10 cellular contexts compared by ENCODE assay signal in genomic region chr4:186726150-186726439, GRCh38. TPM values are rescaled to one million over a fixed set of nuclear protein-coding genes. Genes with fewer than 3 reads are reported as not detected.
A peak's percentile ranks its signal among the peaks of the same experiment; 100 is the strongest.
DNase-seq lines count a peak whose midpoint lies in the region; ATAC-seq and TF ChIP-seq lines count a peak whose summit lies in the region.
"Had no signal": no experiment of that assay in that cellular context is flagged by ENCODE, and none has a peak within 500 bp of the region (broad histone marks: within the 10 kb centered on the region; RNA-seq: fewer than 3 reads in every experiment).

No MANE protein-coding gene starts in this region.

- peak overlapping the region; percentile 38 for H3K4me3 Mint-ChIP-seq in activated T-cell treated with anti-CD3 and anti-CD28 coated beads, Interleukin-2, amount 50 U/mL, for 24 hours
- H3K4me3 Mint-ChIP-seq in natural killer cell, result no peak overlapping the region

- H3K27me3 Mint-ChIP-seq in activated T-cell treated with anti-CD3 and anti-CD28 coated beads, Interleukin-2, amount 50 U/mL, for 24 hours, result peaks cover 71% of the 10 kb centered on the region
- peaks cover 31 to 35% of the 10 kb centered on the region in 2 donors for H3K27me3 Mint-ChIP-seq in natural killer cell (ENCODE audit: low read depth in 2 of 2)

- peaks cover 4% of the 10 kb centered on the region for H3K9me3 Mint-ChIP-seq in activated T-cell treated with anti-CD3 and anti-CD28 coated beads, Interleukin-2, amount 50 U/mL, for 24 hours
- H3K9me3 Mint-ChIP-seq in natural killer cell, result peaks cover 0 to 3% of the 10 kb centered on the region in 2 donors

- WGBS in urinary bladder, result under 1% methylated on average over 21 of the region's 21 CpGs

- H3K27ac ChIP-seq in cingulate gyrus (ENCODE audit: low read depth, low read length) (peak overlapping the region; percentile 69), urinary bladder (ENCODE audit: low read depth) (peak overlapping the region; percentile 79)

- H3K36me3 ChIP-seq in urinary bladder (ENCODE audit: insufficient read depth), result no peaks in the 10 kb centered on the region

- no peaks in the 10 kb centered on the region for H3K36me3 Mint-ChIP-seq in activated T-cell treated with anti-CD3 and anti-CD28 coated beads, Interleukin-2, amount 50 U/mL, for 24 hours (ENCODE audit: low read depth)
- no peaks in the 10 kb centered on the region for H3K36me3 Mint-ChIP-seq in natural killer cell

- intact Hi-C loops in natural killer cell (cut with micrococcal nuclease), result no loop called here

- DNase-seq in activated T-cell treated with anti-CD3 and anti-CD28 coated beads, Interleukin-2, amount 50 U/mL, for 24 hours, result no peak
- DNase-seq in activated T-cell treated with anti-CD3 and anti-CD28 coated beads for 4 hours (no peak), medulla oblongata (ENCODE audit: extremely low spot score) (peak; percentile 43), natural killer cell (no peak), mucosa of gallbladder (ENCODE audit: low spot score) (no peak)
- DNase-seq: activated effector memory CD4-positive, alpha-beta T cell treated with Interleukin-2 at 50 U/mL for 16 hours; stimulated activated CD4-positive, alpha-beta T cell treated with anti-CD3 and anti-CD28 coated beads, Interleukin-4, amount 100 ng/mL, for 24 hours had no signal

- H3K4me1 Mint-ChIP-seq in activated T-cell treated with anti-CD3 and anti-CD28 coated beads, Interleukin-2, amount 50 U/mL, for 24 hours (ENCODE audit: low read depth), result peaks cover 21% of the 10 kb centered on the region
- H3K4me1 Mint-ChIP-seq in natural killer cell, result no peaks in the 10 kb centered on the region

- ATAC-seq in natural killer cell (no peak), HG02973 (IDR thresholded peaks at IDR 0.05; ENCODE audit: unreplicated experiment) (no peak)

- H3K4me3 ChIP-seq in urinary bladder (ENCODE audit: low read depth, low read length), result peak overlapping the region; percentile 74

- H3K4me1 ChIP-seq in urinary bladder (ENCODE audit: insufficient read depth), result no peaks in the 10 kb centered on the region

- no peak overlapping the region for H3K27ac Mint-ChIP-seq in activated T-cell treated with anti-CD3 and anti-CD28 coated beads, Interleukin-2, amount 50 U/mL, for 24 hours
- no peak overlapping the region for H3K27ac Mint-ChIP-seq in natural killer cell

- no peak for TF ChIP-seq CTCF in natural killer cell (IDR thresholded peaks at IDR 0.05)

RNA-seq across cellular contexts. Expression of gene FAT1, which starts 2.4 kb away (rescaled TPM):
- total RNA-seq in urinary bladder (215 TPM), natural killer cell (not detected), mucosa of gallbladder (172 TPM)
- 40.8 TPM for polyA plus RNA-seq in urinary bladder

Comparison
In these comparisons a context has a peak if more than half of its experiments do, and no peak if none do; other contexts are left out.
1. RNA of gene FAT1, which starts 2.4 kb away (total RNA-seq): 215 TPM in urinary bladder (single experiment) and 172 TPM in mucosa of gallbladder (single experiment); not detected in natural killer cell; every median in the first group is over 100 times any median in the second.